In genomic region chr19:35380450-35381124, GRCh38 we compare ENCODE assay signal across 1 cellular context.
TF ChIP-seq lines count a peak whose summit lies in the region.

No MANE protein-coding gene starts in this region.

TF ChIP-seq in K562, 482 proteins besides CTCF, POLR2A, EP300 and RAD21 (continued from another document):
- TF ChIP-seq STAT6 (CRISPR knock-in tag; IDR thresholded peaks at IDR 0.05) (no peak), RBM14 (IDR thresholded peaks at IDR 0.05; ENCODE audit: borderline replicate concordance, insufficient read depth, low read depth, low read length) (no peak)
